In genomic region chr19:6466526-6467248, GRCh38 we compare ENCODE assay signal across 2 cellular contexts.
A peak's percentile ranks its signal among the peaks of the same experiment; 100 is the strongest.
TF ChIP-seq lines count a peak whose summit lies in the region.

No MANE protein-coding gene starts in this region.

TF ChIP-seq in GM12891, 5 proteins besides CTCF, POLR2A, EP300 and RAD21:
- no peak for TF ChIP-seq PAX5 (IDR thresholded peaks at IDR 0.05; ENCODE audit: insufficient read depth, low read length, severe bottlenecking)
- TF ChIP-seq SPI1 (IDR thresholded peaks at IDR 0.05; ENCODE audit: low read depth, low read length): no peak
- TF ChIP-seq TAF1 (IDR thresholded peaks at IDR 0.05; ENCODE audit: low read depth, low read length): no peak
- peak; percentile 46; the same call in 1 of the 2 replicates for TF ChIP-seq POLR2AphosphoS5 (IDR thresholded peaks at IDR 0.05; ENCODE audit: low read depth, low read length)
- no peak for TF ChIP-seq POU2F2 (IDR thresholded peaks at IDR 0.05; ENCODE audit: low read depth, low read length)

TF ChIP-seq in GM12878, 131 proteins besides CTCF, POLR2A, EP300 and RAD21:
- 0 out of 2 replicates have a peak, but pooled peaks have one; percentile 7 for TF ChIP-seq POLR2AphosphoS2 (IDR thresholded peaks at IDR 0.05; ENCODE audit: low read depth, low read length)
- TF ChIP-seq, protein P1, sequence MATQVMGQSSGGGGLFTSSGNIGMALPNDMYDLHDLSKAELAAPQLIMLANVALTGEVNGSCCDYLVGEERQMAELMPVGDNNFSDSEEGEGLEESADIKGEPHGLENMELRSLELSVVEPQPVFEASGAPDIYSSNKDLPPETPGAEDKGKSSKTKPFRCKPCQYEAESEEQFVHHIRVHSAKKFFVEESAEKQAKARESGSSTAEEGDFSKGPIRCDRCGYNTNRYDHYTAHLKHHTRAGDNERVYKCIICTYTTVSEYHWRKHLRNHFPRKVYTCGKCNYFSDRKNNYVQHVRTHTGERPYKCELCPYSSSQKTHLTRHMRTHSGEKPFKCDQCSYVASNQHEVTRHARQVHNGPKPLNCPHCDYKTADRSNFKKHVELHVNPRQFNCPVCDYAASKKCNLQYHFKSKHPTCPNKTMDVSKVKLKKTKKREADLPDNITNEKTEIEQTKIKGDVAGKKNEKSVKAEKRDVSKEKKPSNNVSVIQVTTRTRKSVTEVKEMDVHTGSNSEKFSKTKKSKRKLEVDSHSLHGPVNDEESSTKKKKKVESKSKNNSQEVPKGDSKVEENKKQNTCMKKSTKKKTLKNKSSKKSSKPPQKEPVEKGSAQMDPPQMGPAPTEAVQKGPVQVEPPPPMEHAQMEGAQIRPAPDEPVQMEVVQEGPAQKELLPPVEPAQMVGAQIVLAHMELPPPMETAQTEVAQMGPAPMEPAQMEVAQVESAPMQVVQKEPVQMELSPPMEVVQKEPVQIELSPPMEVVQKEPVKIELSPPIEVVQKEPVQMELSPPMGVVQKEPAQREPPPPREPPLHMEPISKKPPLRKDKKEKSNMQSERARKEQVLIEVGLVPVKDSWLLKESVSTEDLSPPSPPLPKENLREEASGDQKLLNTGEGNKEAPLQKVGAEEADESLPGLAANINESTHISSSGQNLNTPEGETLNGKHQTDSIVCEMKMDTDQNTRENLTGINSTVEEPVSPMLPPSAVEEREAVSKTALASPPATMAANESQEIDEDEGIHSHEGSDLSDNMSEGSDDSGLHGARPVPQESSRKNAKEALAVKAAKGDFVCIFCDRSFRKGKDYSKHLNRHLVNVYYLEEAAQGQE (IDR thresholded peaks at IDR 0.05; ENCODE audit: low read depth, low read length): no peak
